1 cellular context compared by ENCODE assay signal in genomic region chr16:17396762-17397498, GRCh38.
TF ChIP-seq lines count a peak whose summit lies in the region.

No MANE protein-coding gene starts in this region.

TF ChIP-seq in GM23338, 12 proteins besides CTCF, POLR2A, EP300 and RAD21 (continued from another document):
- TF ChIP-seq, protein P1, sequence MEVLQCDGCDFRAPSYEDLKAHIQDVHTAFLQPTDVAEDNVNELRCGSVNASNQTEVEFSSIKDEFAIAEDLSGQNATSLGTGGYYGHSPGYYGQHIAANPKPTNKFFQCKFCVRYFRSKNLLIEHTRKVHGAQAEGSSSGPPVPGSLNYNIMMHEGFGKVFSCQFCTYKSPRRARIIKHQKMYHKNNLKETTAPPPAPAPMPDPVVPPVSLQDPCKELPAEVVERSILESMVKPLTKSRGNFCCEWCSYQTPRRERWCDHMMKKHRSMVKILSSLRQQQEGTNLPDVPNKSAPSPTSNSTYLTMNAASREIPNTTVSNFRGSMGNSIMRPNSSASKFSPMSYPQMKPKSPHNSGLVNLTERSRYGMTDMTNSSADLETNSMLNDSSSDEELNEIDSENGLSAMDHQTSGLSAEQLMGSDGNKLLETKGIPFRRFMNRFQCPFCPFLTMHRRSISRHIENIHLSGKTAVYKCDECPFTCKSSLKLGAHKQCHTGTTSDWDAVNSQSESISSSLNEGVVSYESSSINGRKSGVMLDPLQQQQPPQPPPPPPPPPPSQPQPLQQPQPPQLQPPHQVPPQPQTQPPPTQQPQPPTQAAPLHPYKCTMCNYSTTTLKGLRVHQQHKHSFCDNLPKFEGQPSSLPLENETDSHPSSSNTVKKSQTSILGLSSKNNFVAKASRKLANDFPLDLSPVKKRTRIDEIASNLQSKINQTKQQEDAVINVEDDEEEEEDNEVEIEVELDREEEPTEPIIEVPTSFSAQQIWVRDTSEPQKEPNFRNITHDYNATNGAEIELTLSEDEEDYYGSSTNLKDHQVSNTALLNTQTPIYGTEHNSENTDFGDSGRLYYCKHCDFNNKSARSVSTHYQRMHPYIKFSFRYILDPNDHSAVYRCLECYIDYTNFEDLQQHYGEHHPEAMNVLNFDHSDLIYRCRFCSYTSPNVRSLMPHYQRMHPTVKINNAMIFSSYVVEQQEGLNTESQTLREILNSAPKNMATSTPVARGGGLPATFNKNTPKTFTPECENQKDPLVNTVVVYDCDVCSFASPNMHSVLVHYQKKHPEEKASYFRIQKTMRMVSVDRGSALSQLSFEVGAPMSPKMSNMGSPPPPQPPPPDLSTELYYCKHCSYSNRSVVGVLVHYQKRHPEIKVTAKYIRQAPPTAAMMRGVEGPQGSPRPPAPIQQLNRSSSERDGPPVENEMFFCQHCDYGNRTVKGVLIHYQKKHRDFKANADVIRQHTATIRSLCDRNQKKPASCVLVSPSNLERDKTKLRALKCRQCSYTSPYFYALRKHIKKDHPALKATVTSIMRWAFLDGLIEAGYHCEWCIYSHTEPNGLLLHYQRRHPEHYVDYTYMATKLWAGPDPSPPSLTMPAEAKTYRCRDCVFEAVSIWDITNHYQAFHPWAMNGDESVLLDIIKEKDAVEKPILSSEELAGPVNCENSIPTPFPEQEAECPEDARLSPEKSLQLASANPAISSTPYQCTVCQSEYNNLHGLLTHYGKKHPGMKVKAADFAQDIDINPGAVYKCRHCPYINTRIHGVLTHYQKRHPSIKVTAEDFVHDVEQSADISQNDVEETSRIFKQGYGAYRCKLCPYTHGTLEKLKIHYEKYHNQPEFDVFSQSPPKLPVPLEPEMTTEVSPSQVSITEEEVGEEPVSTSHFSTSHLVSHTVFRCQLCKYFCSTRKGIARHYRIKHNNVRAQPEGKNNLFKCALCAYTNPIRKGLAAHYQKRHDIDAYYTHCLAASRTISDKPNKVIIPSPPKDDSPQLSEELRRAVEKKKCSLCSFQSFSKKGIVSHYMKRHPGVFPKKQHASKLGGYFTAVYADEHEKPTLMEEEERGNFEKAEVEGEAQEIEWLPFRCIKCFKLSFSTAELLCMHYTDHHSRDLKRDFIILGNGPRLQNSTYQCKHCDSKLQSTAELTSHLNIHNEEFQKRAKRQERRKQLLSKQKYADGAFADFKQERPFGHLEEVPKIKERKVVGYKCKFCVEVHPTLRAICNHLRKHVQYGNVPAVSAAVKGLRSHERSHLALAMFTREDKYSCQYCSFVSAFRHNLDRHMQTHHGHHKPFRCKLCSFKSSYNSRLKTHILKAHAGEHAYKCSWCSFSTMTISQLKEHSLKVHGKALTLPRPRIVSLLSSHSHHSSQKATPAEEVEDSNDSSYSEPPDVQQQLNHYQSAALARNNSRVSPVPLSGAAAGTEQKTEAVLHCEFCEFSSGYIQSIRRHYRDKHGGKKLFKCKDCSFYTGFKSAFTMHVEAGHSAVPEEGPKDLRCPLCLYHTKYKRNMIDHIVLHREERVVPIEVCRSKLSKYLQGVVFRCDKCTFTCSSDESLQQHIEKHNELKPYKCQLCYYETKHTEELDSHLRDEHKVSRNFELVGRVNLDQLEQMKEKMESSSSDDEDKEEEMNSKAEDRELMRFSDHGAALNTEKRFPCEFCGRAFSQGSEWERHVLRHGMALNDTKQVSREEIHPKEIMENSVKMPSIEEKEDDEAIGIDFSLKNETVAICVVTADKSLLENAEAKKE (CRISPR knock-in tag; IDR thresholded peaks at IDR 0.05), result no peak
- TF ChIP-seq POLR2AphosphoS5 (IDR thresholded peaks at IDR 0.05; ENCODE audit: low read depth) (no peak), ZNF114 (CRISPR knock-in tag; IDR thresholded peaks at IDR 0.05) (no peak), EZH2phosphoT487 (IDR thresholded peaks at IDR 0.05; ENCODE audit: unreplicated experiment) (no peak), REST (IDR thresholded peaks at IDR 0.05; ENCODE audit: unreplicated experiment) (no peak), JUNB (IDR thresholded peaks at IDR 0.05; ENCODE audit: unreplicated experiment) (no peak), CREB1 (CRISPR knock-in tag; IDR thresholded peaks at IDR 0.05; ENCODE audit: low read depth) (no peak), NANOG (IDR thresholded peaks at IDR 0.05; ENCODE audit: borderline replicate concordance) (no peak)
TF ChIP-seq in GM23338: peak in this region for 0.
